Comparison of ENCODE assay signal across 8 cellular contexts in genomic region chr17:58692239-58693055, GRCh38. TPM values are rescaled to one million over a fixed set of nuclear protein-coding genes. Genes with fewer than 3 reads are reported as not detected.
DNase-seq lines count a peak whose midpoint lies in the region; ATAC-seq, FAIRE-seq and TF ChIP-seq lines count a peak whose summit lies in the region.

Gene RAD51C, plus strand, starts transcription at chr17:58692602. Its CDS starts 42 bp downstream, at chr17:58692644.

- H3K4me2 ChIP-seq in OCI-LY7 (ENCODE audit: low read length) = peak within 1 kb of the TSS; percentile 89

- no peaks in the 10 kb centered on the region for H3K9me2 ChIP-seq in OCI-LY7 (ENCODE audit: insufficient read depth, low read length)

- DNase-seq in D721Med (ENCODE audit: insufficient read length, low spot score) = peak; percentile 49
- peak; percentile 93 for DNase-seq in OCI-LY7 (ENCODE audit: low spot score)
- peak; percentile 84 for DNase-seq in activated T-cell treated with anti-CD3 and anti-CD28 coated beads for 24 hours (ENCODE audit: low read depth)
- peak; percentile 82 for DNase-seq in epithelial cell of esophagus (ENCODE audit: low read depth)
- DNase-seq in stimulated activated CD8-positive, alpha-beta memory T cell treated with anti-CD3 and anti-CD28 coated beads, Interleukin-2, amount 100 ng/mL, for 48 hours (ENCODE audit: low read depth in 2 of 2) = peak; percentile 81 to 83

- ATAC-seq in GM21423 (IDR thresholded peaks at IDR 0.05; ENCODE audit: unreplicated experiment) = peak; percentile 95

- BruUV-seq in OCI-LY7 (replicated peaks; lab: Mats Ljungman, UMichigan) = TSS peak; percentile 90

- no peaks in the 10 kb centered on the region for H3K27me3 ChIP-seq in HUES64 (ENCODE audit: insufficient read depth, low read length)
- no peaks in the 10 kb centered on the region for H3K27me3 ChIP-seq in mononuclear cell (ENCODE audit: insufficient read depth, low read length)

- H3K4me1 ChIP-seq in HUES64 (ENCODE audit: insufficient read depth, low read length) (peaks cover 6% of the 10 kb centered on the region), OCI-LY7 (ENCODE audit: insufficient read depth, low read length, poor library complexity, severe bottlenecking) (peaks cover 23% of the 10 kb centered on the region), mononuclear cell (ENCODE audit: insufficient read depth, low read length) (peaks cover 18% of the 10 kb centered on the region)

- H3K9me3 ChIP-seq in HUES64 (ENCODE audit: insufficient read depth, low read depth, low read length) (no peaks in the 10 kb centered on the region), OCI-LY7 (ENCODE audit: low read length) (no peaks in the 10 kb centered on the region), mononuclear cell (ENCODE audit: low read depth, low read length) (no peaks in the 10 kb centered on the region)

- POLR2A ChIA-PET in OCI-LY7 (lab: Charles Lee) = interaction anchor here (0.6 to 2.0 kb wide), 11 partner anchors 8 to 495 kb away, joined by 3 to 18 read pairs (median 4); no protein-coding TSS in a partner anchor

- peaks cover 37% of the 10 kb centered on the region for H3K79me2 ChIP-seq in OCI-LY7 (ENCODE audit: insufficient read depth, low read depth, low read length)

- CTCF ChIA-PET in OCI-LY7 (lab: Charles Lee; ENCODE audit: unreplicated experiment) = no interaction called here

- peak within 1 kb of the TSS; percentile 50; the same call in 1 of the 2 replicates for H3K27ac ChIP-seq in HUES64 (ENCODE audit: low read depth, low read length)
- H3K27ac ChIP-seq in OCI-LY7 (ENCODE audit: low read depth, low read length, poor library complexity, severe bottlenecking) = peak within 1 kb of the TSS; percentile 67

- H2AFZ ChIP-seq in OCI-LY7 (ENCODE audit: low read length) = peak within 1 kb of the TSS; percentile 98

- intact Hi-C loops in OCI-LY7 (cut with micrococcal nuclease; ENCODE audit: unreplicated experiment) = loop anchor here (1.0 to 10.0 kb wide), 3 partner anchors 33 to 178 kb away; partner anchors contain the start of gene MTMR4

- 20% methylated on average over 50 of the region's 50 CpGs for WGBS in HUES64

- TF ChIP-seq CTCF in D721Med (IDR thresholded peaks at IDR 0.05; ENCODE audit: insufficient read depth, missing control alignments) (no peak), OCI-LY7 (conservative IDR thresholded peaks at IDR 0.05; ENCODE audit: low read length) (no peak), epithelial cell of esophagus (IDR thresholded peaks at IDR 0.05; ENCODE audit: insufficient read depth, low read depth, low read length, missing control alignments) (peak; percentile 10)

- H3K4me3 ChIP-seq in HUES64 (ENCODE audit: low read length) (peak within 1 kb of the TSS; percentile 71), OCI-LY7 (ENCODE audit: low read depth, low read length, poor library complexity, severe bottlenecking) (peak within 1 kb of the TSS; percentile 84), epithelial cell of esophagus (ENCODE audit: low read length) (peak within 1 kb of the TSS; percentile 68), mononuclear cell (ENCODE audit: low read length) (peak within 1 kb of the TSS; percentile 60)

- peaks cover 6% of the 10 kb centered on the region; the same call in 1 of the 2 replicates for H4K20me1 ChIP-seq in OCI-LY7 (ENCODE audit: insufficient read depth, low read length)

- FAIRE-seq in D721Med (lab: Jason Lieb, UNC) = no peak

- H3K36me3 ChIP-seq in HUES64 (ENCODE audit: insufficient read depth, low read length) (no peaks in the 10 kb centered on the region; the same call in 1 of the 2 replicates), OCI-LY7 (ENCODE audit: insufficient read depth, low read length) (peaks cover 30% of the 10 kb centered on the region)

- H3K9ac ChIP-seq in HUES64 (ENCODE audit: low read depth, low read length) = peak within 1 kb of the TSS; percentile 84

RNA-seq across cellular contexts. Expression of gene RAD51C, which starts in this region (rescaled TPM):
- polyA plus RNA-seq in HUES64 (2013, experiment 1 of 2) = 32.4 TPM
- 33.2 TPM for polyA plus RNA-seq in HUES64 (2013, experiment 2 of 2)
- 51.0 and 69.1 TPM in 2 replicates for total RNA-seq in OCI-LY7 (2014; rRNA removed; shearing (Covaris generic))
- total RNA-seq in OCI-LY7 (2022) (96.0 and 118 TPM in 2 replicates), mononuclear cell (9.1 TPM)

Comparison
In these comparisons a context has a peak if more than half of its experiments do, and no peak if none do; other contexts are left out.
1. Peak in every context shown above with its lines: DNase-seq, ATAC-seq, H3K4me3 ChIP-seq and H3K27ac ChIP-seq.